ENCODE assay signal across 1 cellular context in the genomic region with DNA sequence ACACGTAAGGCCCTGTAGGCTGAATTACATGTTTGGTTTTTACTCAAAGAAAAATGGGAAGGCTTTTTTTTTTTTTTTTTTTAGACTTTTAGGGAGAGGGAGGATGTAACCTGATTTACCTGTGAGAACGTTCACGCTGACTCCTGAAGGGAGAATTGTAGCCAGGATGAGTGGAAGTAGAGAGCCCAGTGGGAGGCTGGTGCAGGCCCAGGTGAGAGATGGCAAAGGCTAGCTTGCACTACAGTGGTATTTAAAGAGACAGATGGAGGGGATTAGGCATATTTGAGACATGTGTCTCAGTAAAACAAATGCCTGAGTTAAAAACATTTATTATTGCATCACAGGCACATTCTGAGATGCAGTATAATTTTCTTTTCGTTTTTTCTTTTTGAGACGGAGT.
TF ChIP-seq lines count a peak whose summit lies in the region.

No MANE protein-coding gene starts in this region.

TF ChIP-seq in GM23338, 12 proteins besides CTCF, POLR2A, EP300 and RAD21 (continued from another document):
- TF ChIP-seq, protein P1, sequence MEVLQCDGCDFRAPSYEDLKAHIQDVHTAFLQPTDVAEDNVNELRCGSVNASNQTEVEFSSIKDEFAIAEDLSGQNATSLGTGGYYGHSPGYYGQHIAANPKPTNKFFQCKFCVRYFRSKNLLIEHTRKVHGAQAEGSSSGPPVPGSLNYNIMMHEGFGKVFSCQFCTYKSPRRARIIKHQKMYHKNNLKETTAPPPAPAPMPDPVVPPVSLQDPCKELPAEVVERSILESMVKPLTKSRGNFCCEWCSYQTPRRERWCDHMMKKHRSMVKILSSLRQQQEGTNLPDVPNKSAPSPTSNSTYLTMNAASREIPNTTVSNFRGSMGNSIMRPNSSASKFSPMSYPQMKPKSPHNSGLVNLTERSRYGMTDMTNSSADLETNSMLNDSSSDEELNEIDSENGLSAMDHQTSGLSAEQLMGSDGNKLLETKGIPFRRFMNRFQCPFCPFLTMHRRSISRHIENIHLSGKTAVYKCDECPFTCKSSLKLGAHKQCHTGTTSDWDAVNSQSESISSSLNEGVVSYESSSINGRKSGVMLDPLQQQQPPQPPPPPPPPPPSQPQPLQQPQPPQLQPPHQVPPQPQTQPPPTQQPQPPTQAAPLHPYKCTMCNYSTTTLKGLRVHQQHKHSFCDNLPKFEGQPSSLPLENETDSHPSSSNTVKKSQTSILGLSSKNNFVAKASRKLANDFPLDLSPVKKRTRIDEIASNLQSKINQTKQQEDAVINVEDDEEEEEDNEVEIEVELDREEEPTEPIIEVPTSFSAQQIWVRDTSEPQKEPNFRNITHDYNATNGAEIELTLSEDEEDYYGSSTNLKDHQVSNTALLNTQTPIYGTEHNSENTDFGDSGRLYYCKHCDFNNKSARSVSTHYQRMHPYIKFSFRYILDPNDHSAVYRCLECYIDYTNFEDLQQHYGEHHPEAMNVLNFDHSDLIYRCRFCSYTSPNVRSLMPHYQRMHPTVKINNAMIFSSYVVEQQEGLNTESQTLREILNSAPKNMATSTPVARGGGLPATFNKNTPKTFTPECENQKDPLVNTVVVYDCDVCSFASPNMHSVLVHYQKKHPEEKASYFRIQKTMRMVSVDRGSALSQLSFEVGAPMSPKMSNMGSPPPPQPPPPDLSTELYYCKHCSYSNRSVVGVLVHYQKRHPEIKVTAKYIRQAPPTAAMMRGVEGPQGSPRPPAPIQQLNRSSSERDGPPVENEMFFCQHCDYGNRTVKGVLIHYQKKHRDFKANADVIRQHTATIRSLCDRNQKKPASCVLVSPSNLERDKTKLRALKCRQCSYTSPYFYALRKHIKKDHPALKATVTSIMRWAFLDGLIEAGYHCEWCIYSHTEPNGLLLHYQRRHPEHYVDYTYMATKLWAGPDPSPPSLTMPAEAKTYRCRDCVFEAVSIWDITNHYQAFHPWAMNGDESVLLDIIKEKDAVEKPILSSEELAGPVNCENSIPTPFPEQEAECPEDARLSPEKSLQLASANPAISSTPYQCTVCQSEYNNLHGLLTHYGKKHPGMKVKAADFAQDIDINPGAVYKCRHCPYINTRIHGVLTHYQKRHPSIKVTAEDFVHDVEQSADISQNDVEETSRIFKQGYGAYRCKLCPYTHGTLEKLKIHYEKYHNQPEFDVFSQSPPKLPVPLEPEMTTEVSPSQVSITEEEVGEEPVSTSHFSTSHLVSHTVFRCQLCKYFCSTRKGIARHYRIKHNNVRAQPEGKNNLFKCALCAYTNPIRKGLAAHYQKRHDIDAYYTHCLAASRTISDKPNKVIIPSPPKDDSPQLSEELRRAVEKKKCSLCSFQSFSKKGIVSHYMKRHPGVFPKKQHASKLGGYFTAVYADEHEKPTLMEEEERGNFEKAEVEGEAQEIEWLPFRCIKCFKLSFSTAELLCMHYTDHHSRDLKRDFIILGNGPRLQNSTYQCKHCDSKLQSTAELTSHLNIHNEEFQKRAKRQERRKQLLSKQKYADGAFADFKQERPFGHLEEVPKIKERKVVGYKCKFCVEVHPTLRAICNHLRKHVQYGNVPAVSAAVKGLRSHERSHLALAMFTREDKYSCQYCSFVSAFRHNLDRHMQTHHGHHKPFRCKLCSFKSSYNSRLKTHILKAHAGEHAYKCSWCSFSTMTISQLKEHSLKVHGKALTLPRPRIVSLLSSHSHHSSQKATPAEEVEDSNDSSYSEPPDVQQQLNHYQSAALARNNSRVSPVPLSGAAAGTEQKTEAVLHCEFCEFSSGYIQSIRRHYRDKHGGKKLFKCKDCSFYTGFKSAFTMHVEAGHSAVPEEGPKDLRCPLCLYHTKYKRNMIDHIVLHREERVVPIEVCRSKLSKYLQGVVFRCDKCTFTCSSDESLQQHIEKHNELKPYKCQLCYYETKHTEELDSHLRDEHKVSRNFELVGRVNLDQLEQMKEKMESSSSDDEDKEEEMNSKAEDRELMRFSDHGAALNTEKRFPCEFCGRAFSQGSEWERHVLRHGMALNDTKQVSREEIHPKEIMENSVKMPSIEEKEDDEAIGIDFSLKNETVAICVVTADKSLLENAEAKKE (CRISPR knock-in tag; IDR thresholded peaks at IDR 0.05), result no peak
TF ChIP-seq in GM23338: peak in this region for 0.
